In the genomic region with DNA sequence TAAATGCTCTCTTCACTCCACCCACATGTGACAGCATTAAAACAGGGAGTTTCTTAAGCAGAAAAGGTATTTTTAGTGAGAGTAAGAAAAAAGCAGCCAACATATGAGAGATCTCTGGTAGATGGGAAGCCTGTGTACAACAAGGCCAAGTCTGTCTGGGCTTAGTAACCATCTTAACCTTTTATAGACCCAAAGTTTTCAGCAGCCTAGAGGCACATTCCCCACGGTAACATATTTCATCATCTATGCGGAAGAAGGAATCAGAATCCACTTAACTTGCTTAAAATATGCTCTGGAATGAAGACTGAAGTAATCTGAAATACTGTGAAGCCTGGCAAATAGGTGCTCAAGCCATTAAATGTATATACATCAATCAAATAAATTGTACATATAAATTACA, we compare ENCODE assay signal across 15 cellular contexts.
DNase-seq lines count a peak whose midpoint lies in the region; ATAC-seq and TF ChIP-seq lines count a peak whose summit lies in the region.
"Had no signal": no experiment of that assay in that cellular context is flagged by ENCODE, and none has a peak within 500 bp of the region (broad histone marks: within the 10 kb centered on the region; RNA-seq: fewer than 3 reads in every experiment).

No MANE protein-coding gene starts in this region.

- H3K9me3 ChIP-seq in parathyroid adenoma (ENCODE audit: control insufficient read depth, low read length) = no peaks in the 10 kb centered on the region
- no peaks in the 10 kb centered on the region for H3K9me3 ChIP-seq in thoracic aorta
- no peaks in the 10 kb centered on the region for H3K9me3 ChIP-seq in transverse colon

- H3K4me3 ChIP-seq in parathyroid adenoma (ENCODE audit: low read depth, low read length) (no peak overlapping the region), thoracic aorta (no peak overlapping the region), transverse colon (no peak overlapping the region)
- H3K4me3 ChIP-seq: BLaER1 treated with 17β-estradiol and CSF1 and Interleukin-3, amounts not matched to agents 10 nM and 100 nM; GM23338 had no signal

- in situ Hi-C loops in transverse colon (cut with MboI; ENCODE audit: low pct_ligation_motif_present in 1 of 4, low pct_unique_long_range_greater_than_20kb in 1 of 4, low sequenced_read_pairs in 3 of 4) = no loop called here

- 90 to 92% methylated on average over 2 of the region's 2 CpGs for WGBS in transverse colon (ENCODE audit: low coverage in 1 of 2), 2 donors

- peaks cover 32% of the 10 kb centered on the region for H3K79me2 ChIP-seq in parathyroid adenoma

- intact Hi-C loops in transverse colon (cut with DNase I; ENCODE audit: low total_unique reads) = no loop called here

- peak overlapping the region; percentile 56 for H2AFZ ChIP-seq in parathyroid adenoma
- H2AFZ ChIP-seq: GM23338 had no signal

- DNase-seq in EH (ENCODE audit: low read depth) (peak; percentile 24), fibroblast of peridontal ligament (ENCODE audit: extremely low read depth) (peak; percentile 38), thoracic aorta (ENCODE audit: low spot score) (no peak), transverse colon (no peak)
- no peak for DNase-seq in activated CD4-positive, alpha-beta T cell treated with anti-CD3 and anti-CD28 coated beads for 4 hours
- DNase-seq: ACHN; CD4-positive, CD25-positive, alpha-beta regulatory T cell; DMS79; GDM1; H7 had no signal

- TF ChIP-seq CTCF in parathyroid adenoma (IDR thresholded peaks at IDR 0.05) (no peak), thoracic aorta (IDR thresholded peaks at IDR 0.05) (no peak), transverse colon (IDR thresholded peaks at IDR 0.05) (no peak)

- H3K4me2 ChIP-seq in parathyroid adenoma (ENCODE audit: low read length) = no peak overlapping the region
- H3K4me2 ChIP-seq: BLaER1 treated with 17β-estradiol and CSF1 and Interleukin-3, amounts not matched to agents 10 nM and 100 nM; GM23338 had no signal

- H3K36me3 ChIP-seq in parathyroid adenoma (ENCODE audit: control insufficient read depth, insufficient read depth, low read length) (no peaks in the 10 kb centered on the region), thoracic aorta (no peaks in the 10 kb centered on the region), transverse colon (no peaks in the 10 kb centered on the region)

- H3K27ac ChIP-seq in parathyroid adenoma (peak overlapping the region; percentile 53), thoracic aorta (peak overlapping the region; percentile 56 to 68), transverse colon (no peak overlapping the region)
- H3K27ac ChIP-seq: BLaER1 treated with 17β-estradiol and CSF1 and Interleukin-3, amounts not matched to agents 10 nM and 100 nM had no signal

- H3K27me3 ChIP-seq in parathyroid adenoma (ENCODE audit: control insufficient read depth, insufficient read depth, low read length) (no peaks in the 10 kb centered on the region), thoracic aorta (replicated peaks; ENCODE audit: insufficient read depth) (no peaks in the 10 kb centered on the region), transverse colon (no peaks in the 10 kb centered on the region)
- H3K27me3 ChIP-seq: BLaER1 treated with 17β-estradiol and CSF1 and Interleukin-3, amounts not matched to agents 10 nM and 100 nM had no signal

- H3K4me1 ChIP-seq in parathyroid adenoma (peaks cover 60% of the 10 kb centered on the region), thoracic aorta (ENCODE audit: control insufficient read depth in 1 of 2, low read depth in 2 of 2) (peaks cover 13 to 50% of the 10 kb centered on the region in 2 donors), transverse colon (no peaks in the 10 kb centered on the region)

- no peak for TF ChIP-seq EP300 in transverse colon (IDR thresholded peaks at IDR 0.05; ENCODE audit: low read depth)

- H3K9ac ChIP-seq in parathyroid adenoma = no peak overlapping the region
- H3K9ac ChIP-seq: BLaER1 treated with 17β-estradiol and CSF1 and Interleukin-3, amounts not matched to agents 10 nM and 100 nM had no signal

- ATAC-seq in thoracic aorta (ENCODE audit: insufficient number of reproducible peaks, low FRiP score, low read depth) = peak; percentile 77
- no peak for ATAC-seq in GM18870 (IDR thresholded peaks at IDR 0.05; ENCODE audit: unreplicated experiment)
- no peak for ATAC-seq in GM18861 (IDR thresholded peaks at IDR 0.05; ENCODE audit: unreplicated experiment)
- ATAC-seq: GM23338 had no signal

- no peak for TF ChIP-seq POLR2A in transverse colon (IDR thresholded peaks at IDR 0.05)

Comparison
In these comparisons a context has a peak if more than half of its experiments do, and no peak if none do; other contexts are left out.
1. DNase-seq: peak in EH (single experiment) and fibroblast of peridontal ligament (single experiment); none in thoracic aorta (single experiment), activated CD4-positive, alpha-beta T cell treated with anti-CD3 and anti-CD28 coated beads for 4 hours (0 of 2) and transverse colon (single experiment).
2. H3K27ac ChIP-seq: peak in parathyroid adenoma (single experiment) and thoracic aorta (2 of 2); none in transverse colon (0 of 4).